ENCODE assay signal across 9 cellular contexts in the genomic region with DNA sequence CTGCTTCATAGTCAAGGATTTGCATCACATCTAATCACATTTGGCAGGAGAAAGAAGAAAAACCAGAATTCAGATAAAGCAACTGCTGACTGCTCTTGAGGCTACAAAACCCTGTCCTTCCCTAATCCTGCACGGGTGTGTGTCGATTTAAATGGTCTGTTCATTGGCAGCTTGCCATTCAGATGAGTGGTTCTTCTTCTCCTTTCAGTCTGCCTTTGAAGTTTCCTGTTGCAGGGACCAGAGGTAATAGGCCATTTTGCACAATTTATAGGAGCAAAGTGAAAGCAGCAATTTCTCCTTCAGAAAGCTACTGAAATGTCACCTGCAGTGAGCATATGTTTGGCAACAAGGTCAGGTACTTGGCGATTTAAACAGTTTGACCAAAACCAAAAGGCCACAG.
DNase-seq lines count a peak whose midpoint lies in the region; ATAC-seq and TF ChIP-seq lines count a peak whose summit lies in the region.
"Had no signal": no experiment of that assay in that cellular context is flagged by ENCODE, and none has a peak within 500 bp of the region (broad histone marks: within the 10 kb centered on the region; RNA-seq: fewer than 3 reads in every experiment).

No MANE protein-coding gene starts in this region.

- 27 to 31% methylated on average over 3 of the region's 3 CpGs for WGBS in heart right ventricle, 2 donors

- intact Hi-C loops in heart right ventricle (cut with DNase I): no loop called here

- no peaks in the 10 kb centered on the region for H3K27me3 ChIP-seq in heart right ventricle
- H3K27me3 ChIP-seq: tibial artery had no signal

- ATAC-seq in HG02571 (IDR thresholded peaks at IDR 0.05; ENCODE audit: unreplicated experiment): no peak
- no peak for ATAC-seq in GM18517 (IDR thresholded peaks at IDR 0.05; ENCODE audit: unreplicated experiment)
- ATAC-seq in heart right ventricle: no peak

- no peak overlapping the region for H3K27ac ChIP-seq in heart right ventricle
- H3K27ac ChIP-seq: tibial artery had no signal

- H3K36me3 ChIP-seq in heart right ventricle: no peaks in the 10 kb centered on the region
- H3K36me3 ChIP-seq: tibial artery had no signal

- no peaks in the 10 kb centered on the region for H3K9me3 ChIP-seq in heart right ventricle
- H3K9me3 ChIP-seq: tibial artery had no signal

- no peaks in the 10 kb centered on the region for H3K4me1 ChIP-seq in heart right ventricle
- H3K4me1 ChIP-seq: tibial artery had no signal

- TF ChIP-seq CTCF in heart right ventricle (IDR thresholded peaks at IDR 0.05): no peak

- H3K4me3 ChIP-seq in skeletal muscle cell (ENCODE audit: low read depth, low read length) (no peak overlapping the region), heart right ventricle (no peak overlapping the region)
- H3K4me3 ChIP-seq: tibial artery had no signal

- peak; percentile 9 for DNase-seq in NCI-H2171 treated with DMSO at 0.1 percent for 48 hours (lab: John Stamatoyannopoulos, UW)
- DNase-seq in NCI-H2171 (lab: John Stamatoyannopoulos, UW): no peak
- DNase-seq in NCI-H510A (lab: John Stamatoyannopoulos, UW): peak; percentile 80
- DNase-seq in astrocyte of the hippocampus (ENCODE audit: low read depth, low spot score): peak; percentile 11
- peak; percentile 4 for DNase-seq in skeletal muscle cell (ENCODE audit: low read depth)
- DNase-seq in heart right ventricle: no peak
- DNase-seq: tibial artery had no signal

Comparison
In these comparisons a context has a peak if more than half of its experiments do, and no peak if none do; other contexts are left out.
1. DNase-seq: peak in NCI-H2171 treated with DMSO at 0.1 percent for 48 hours (single experiment), NCI-H510A (single experiment), astrocyte of the hippocampus (single experiment) and skeletal muscle cell (single experiment); none in NCI-H2171 (single experiment) and heart right ventricle (0 of 2).